In genomic region chr6:30489081-30490030, GRCh38 we compare ENCODE assay signal across 1 cellular context.
A peak's percentile ranks its signal among the peaks of the same experiment; 100 is the strongest.
TF ChIP-seq lines count a peak whose summit lies in the region.

Gene HLA-E, plus strand, starts transcription at chr6:30489509. Its CDS starts 23 bp downstream, at chr6:30489532.

TF ChIP-seq in HepG2, 621 proteins besides CTCF, POLR2A, EP300 and RAD21 (continued from another document and continues in another):
- TF ChIP-seq ZNF737 (CRISPR knock-in tag; IDR thresholded peaks at IDR 0.05; ENCODE audit: borderline replicate concordance) (no peak), SMARCE1 (IDR thresholded peaks at IDR 0.05; ENCODE audit: borderline replicate concordance) (no peak), MXD4 (CRISPR knock-in tag; IDR thresholded peaks at IDR 0.05) (peak; percentile 34; the same call in 1 of the 2 replicates), ZNF235 (CRISPR knock-in tag; IDR thresholded peaks at IDR 0.05; ENCODE audit: borderline replicate concordance) (peak; percentile 80; the same call in 1 of the 2 replicates), NR3C1 (CRISPR knock-in tag; IDR thresholded peaks at IDR 0.05) (no peak), TP53 (CRISPR knock-in tag; conservative IDR thresholded peaks at IDR 0.05) (no peak), ERF (CRISPR knock-in tag; IDR thresholded peaks at IDR 0.05) (peak; percentile 62; the same call in 1 of the 2 replicates), PATZ1 (CRISPR knock-in tag; IDR thresholded peaks at IDR 0.05) (no peak), ZNF780A (CRISPR knock-in tag; IDR thresholded peaks at IDR 0.05) (no peak), RFX5 (IDR thresholded peaks at IDR 0.05; ENCODE audit: low read depth, low read length) (peak; percentile 98), ZNF646 (CRISPR knock-in tag; IDR thresholded peaks at IDR 0.05) (no peak), KLF9 (CRISPR knock-in tag; IDR thresholded peaks at IDR 0.05; ENCODE audit: low read depth) (no peak), SOX13 (IDR thresholded peaks at IDR 0.05) (0 out of 2 replicates have a peak, but pooled peaks have one; percentile 31), SOX13 (CRISPR knock-in tag; conservative IDR thresholded peaks at IDR 0.05 in 1 of 2, IDR thresholded peaks at IDR 0.05 in 1 of 2) (no peak), ZBTB7A (CRISPR knock-in tag; IDR thresholded peaks at IDR 0.05) (0 out of 2 replicates have a peak, but pooled peaks have one; percentile 24), HOXD1 (CRISPR knock-in tag; IDR thresholded peaks at IDR 0.05) (no peak), AFF4 (CRISPR knock-in tag; IDR thresholded peaks at IDR 0.05) (no peak), MAX (IDR thresholded peaks at IDR 0.05) (no peak; the same call in 1 of the 2 replicates), GRHL1 (CRISPR knock-in tag; conservative IDR thresholded peaks at IDR 0.05) (no peak), SPEN (CRISPR knock-in tag; IDR thresholded peaks at IDR 0.05; ENCODE audit: low read depth) (no peak), FOSL2 (CRISPR knock-in tag; IDR thresholded peaks at IDR 0.05) (0 out of 2 replicates have a peak, but pooled peaks have one; percentile 32), TBL1XR1 (IDR thresholded peaks at IDR 0.05; ENCODE audit: borderline replicate concordance, low read length, partially characterized antibody) (no peak), ESRRA (CRISPR knock-in tag; IDR thresholded peaks at IDR 0.05; ENCODE audit: low read depth) (no peak), ZNF552 (CRISPR knock-in tag; IDR thresholded peaks at IDR 0.05; ENCODE audit: borderline replicate concordance) (no peak), ZBTB10 (CRISPR knock-in tag; IDR thresholded peaks at IDR 0.05; ENCODE audit: borderline replicate concordance) (no peak), ZNF124 (CRISPR knock-in tag; IDR thresholded peaks at IDR 0.05) (no peak), ZKSCAN5 (CRISPR knock-in tag; IDR thresholded peaks at IDR 0.05) (no peak), ZNF335 (CRISPR knock-in tag; IDR thresholded peaks at IDR 0.05) (peak; percentile 84; the same call in 1 of the 2 replicates), GTF2F1 (IDR thresholded peaks at IDR 0.05; ENCODE audit: low read length) (no peak), ZNF816 (CRISPR knock-in tag; IDR thresholded peaks at IDR 0.05; ENCODE audit: borderline replicate concordance) (0 out of 2 replicates have a peak, but pooled peaks have one; percentile 13), CCDC6 (CRISPR knock-in tag; IDR thresholded peaks at IDR 0.05) (no peak), ZNF160 (CRISPR knock-in tag; IDR thresholded peaks at IDR 0.05) (peak; percentile 21; the same call in 1 of the 2 replicates), PHF20 (CRISPR knock-in tag; IDR thresholded peaks at IDR 0.05) (peak; percentile 66), ZNF17 (CRISPR knock-in tag; IDR thresholded peaks at IDR 0.05) (no peak), ZNF639 (CRISPR knock-in tag; conservative IDR thresholded peaks at IDR 0.05) (no peak; the same call in 1 of the 2 replicates), ARNT2 (CRISPR knock-in tag; IDR thresholded peaks at IDR 0.05; ENCODE audit: low read depth) (0 out of 2 replicates have a peak, but pooled peaks have one; percentile 21), TEAD2 (CRISPR knock-in tag; IDR thresholded peaks at IDR 0.05) (no peak), ZFP37 (CRISPR knock-in tag; IDR thresholded peaks at IDR 0.05; ENCODE audit: borderline replicate concordance) (no peak; the same call in 1 of the 2 replicates), CBX1 (IDR thresholded peaks at IDR 0.05; ENCODE audit: low read depth) (no peak), SETDB1 (CRISPR knock-in tag; IDR thresholded peaks at IDR 0.05; ENCODE audit: borderline replicate concordance) (0 out of 2 replicates have a peak, but pooled peaks have one; percentile 54), SAFB2 (CRISPR knock-in tag; IDR thresholded peaks at IDR 0.05; ENCODE audit: borderline replicate concordance, low read depth) (no peak), ZNF282 (IDR thresholded peaks at IDR 0.05; ENCODE audit: partially characterized antibody) (no peak), GABPB1 (CRISPR knock-in tag; IDR thresholded peaks at IDR 0.05) (peak; percentile 73), SALL1 (CRISPR knock-in tag; IDR thresholded peaks at IDR 0.05) (peak; percentile 42), RFX3 (CRISPR knock-in tag; IDR thresholded peaks at IDR 0.05) (no peak), ELF3 (CRISPR knock-in tag; IDR thresholded peaks at IDR 0.05) (peak; percentile 45), ZFYVE20 (CRISPR knock-in tag; IDR thresholded peaks at IDR 0.05; ENCODE audit: borderline replicate concordance, low read depth) (no peak), MYNN (CRISPR knock-in tag; IDR thresholded peaks at IDR 0.05; ENCODE audit: low read depth) (no peak), FOSL1 (CRISPR knock-in tag; IDR thresholded peaks at IDR 0.05; ENCODE audit: borderline replicate concordance) (no peak), SIN3B (IDR thresholded peaks at IDR 0.05; ENCODE audit: low read length) (no peak)
